In the genomic region with DNA sequence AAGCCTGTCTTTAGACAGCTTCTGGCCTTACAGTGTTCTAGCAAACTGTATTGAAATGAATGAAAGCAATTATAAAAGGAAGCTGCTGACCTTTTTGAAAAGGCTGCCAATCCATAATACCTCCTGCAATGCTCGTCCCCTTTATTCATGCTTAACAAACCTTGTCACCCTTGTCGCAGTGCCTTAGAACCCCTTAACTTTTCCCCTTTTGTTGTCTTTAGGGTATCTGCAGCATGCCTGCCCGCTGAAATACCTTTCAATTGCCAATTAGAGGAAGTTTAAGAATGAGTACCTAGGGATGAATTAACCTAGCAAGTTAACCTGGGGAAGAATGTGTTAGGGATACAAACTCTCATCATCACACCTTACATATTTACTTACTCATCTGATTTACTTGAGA, we compare ENCODE assay signal across 22 cellular contexts.
DNase-seq lines count a peak whose midpoint lies in the region; ATAC-seq and TF ChIP-seq lines count a peak whose summit lies in the region.
"Had no signal": no experiment of that assay in that cellular context is flagged by ENCODE, and none has a peak within 500 bp of the region (broad histone marks: within the 10 kb centered on the region; RNA-seq: fewer than 3 reads in every experiment).

No MANE protein-coding gene starts in this region.

- WGBS in mesendoderm (ENCODE audit: extremely low coverage, insufficient coverage, low lambda C conversion rate): no CpG with 5 or more reads among the region's 3 CpGs

- no peaks in the 10 kb centered on the region for H3K4me1 Mint-ChIP-seq in CD14-positive monocyte
- H3K4me1 Mint-ChIP-seq in CD8-positive, alpha-beta T cell (ENCODE audit: low read depth): no peaks in the 10 kb centered on the region
- H3K4me1 Mint-ChIP-seq: B cell; CD4-positive, CD25-positive, alpha-beta regulatory T cell had no signal

- H3K4ac ChIP-seq in mesendoderm (ENCODE audit: low read depth, low read length): no peak overlapping the region

- no peak overlapping the region for H3K27ac ChIP-seq in OCI-LY3 (ENCODE audit: low read length)
- no peak overlapping the region for H3K27ac ChIP-seq in mesendoderm (ENCODE audit: low read depth, low read length)
- no peak overlapping the region for H3K27ac ChIP-seq in CD8-positive, alpha-beta T cell (ENCODE audit: low read depth, low read length)

- no peak overlapping the region for H2BK15ac ChIP-seq in mesendoderm (replicated peaks; ENCODE audit: low read depth)

- no peak for ATAC-seq in CD8-positive, alpha-beta T cell
- ATAC-seq: HepG2, K562, Panc1 had no signal

- H3K4me3 Mint-ChIP-seq in CD14-positive monocyte: no peak overlapping the region
- no peak overlapping the region for H3K4me3 Mint-ChIP-seq in CD8-positive, alpha-beta T cell
- H3K4me3 Mint-ChIP-seq: B cell; CD4-positive, CD25-positive, alpha-beta regulatory T cell had no signal

- POLR2A ChIA-PET in CD8-positive, alpha-beta T cell (lab: Charles Lee): no interaction called here

- no peak overlapping the region for H2AFZ ChIP-seq in OCI-LY3 (ENCODE audit: low read depth, low read length)

- H2BK120ac ChIP-seq in mesendoderm (ENCODE audit: low read depth, low read length): no peak overlapping the region

- 0 out of 2 replicates have a peak overlapping the region, but pooled peaks have one; percentile 18 for H3K4me2 ChIP-seq in OCI-LY3 (ENCODE audit: low read length)
- H3K4me2 ChIP-seq in mesendoderm (ENCODE audit: low read length): no peak overlapping the region
- H3K4me2 ChIP-seq: SK-N-SH had no signal

- no peaks in the 10 kb centered on the region for H3K79me1 ChIP-seq in mesendoderm (ENCODE audit: low read length)

- DNase-seq in NCI-H748 (lab: John Stamatoyannopoulos, UW; ENCODE audit: unreplicated experiment) (peak; percentile 3), NCI-H748 treated with DMSO at 0.1 percent for 48 hours (lab: John Stamatoyannopoulos, UW) (no peak), NAMALWA (ENCODE audit: low spot score) (peak; percentile 8), mesendoderm (no peak), cerebellum (ENCODE audit: low spot score) (no peak), CD14-positive monocyte (ENCODE audit: low spot score) (no peak)
- DNase-seq in CD8-positive, alpha-beta T cell: no peak
- DNase-seq: CD4-positive, CD25-positive, alpha-beta regulatory T cell; COR-L47; DMS79; MM.1S; NCI-H2029 treated with DMSO at 0.1 percent for 48 hours; NCI-H2171 treated with DMSO at 0.1 percent for 48 hours; NCI-H510A; NCI-H82; SIG-M5; SK-N-SH had no signal

- H3K56ac ChIP-seq in mesendoderm (ENCODE audit: low read length): no peak overlapping the region

- H3K79me2 ChIP-seq in OCI-LY3 (ENCODE audit: low read length): no peaks in the 10 kb centered on the region
- no peaks in the 10 kb centered on the region for H3K79me2 ChIP-seq in mesendoderm (ENCODE audit: control insufficient read depth, insufficient read depth, low read length)

- H3K4me1 ChIP-seq in OCI-LY3 (ENCODE audit: low read length) (0 out of 2 replicates have a peak, but pooled peaks cover 6% of the 10 kb centered on the region), mesendoderm (ENCODE audit: control insufficient read depth, low read depth, low read length) (no peaks in the 10 kb centered on the region)
- no peaks in the 10 kb centered on the region for H3K4me1 ChIP-seq in CD8-positive, alpha-beta T cell (ENCODE audit: insufficient read depth, low read length)

- H4K5ac ChIP-seq in mesendoderm (ENCODE audit: low read length): no peak overlapping the region

- H3K9ac ChIP-seq in OCI-LY3 (ENCODE audit: low read length) (no peak overlapping the region), mesendoderm (ENCODE audit: low read length) (no peak overlapping the region)
- H3K9ac ChIP-seq: SK-N-SH had no signal

- H2AK5ac ChIP-seq in mesendoderm (ENCODE audit: low read length): no peak overlapping the region

- no peaks in the 10 kb centered on the region for H3K36me3 ChIP-seq in OCI-LY3 (replicated peaks; ENCODE audit: low read depth, low read length)
- no peaks in the 10 kb centered on the region for H3K36me3 ChIP-seq in mesendoderm (ENCODE audit: control insufficient read depth, insufficient read depth, low read length)
- H3K36me3 ChIP-seq in CD8-positive, alpha-beta T cell (ENCODE audit: insufficient read depth, low read length): no peaks in the 10 kb centered on the region

- no peak overlapping the region for H3K18ac ChIP-seq in mesendoderm (ENCODE audit: low read length)

- H3K9me3 Mint-ChIP-seq in CD14-positive monocyte: peaks cover 0 to 7% (median 1%) of the 10 kb centered on the region in 7 donors
- peaks cover 7% of the 10 kb centered on the region for H3K9me3 Mint-ChIP-seq in CD8-positive, alpha-beta T cell

- no peak overlapping the region for H3K23ac ChIP-seq in mesendoderm (ENCODE audit: low read length)

- H3K27ac Mint-ChIP-seq in CD14-positive monocyte: no peak overlapping the region
- no peak overlapping the region for H3K27ac Mint-ChIP-seq in CD8-positive, alpha-beta T cell
- H3K27ac Mint-ChIP-seq: B cell; CD4-positive, CD25-positive, alpha-beta regulatory T cell had no signal

- no peaks in the 10 kb centered on the region for H3K27me3 Mint-ChIP-seq in CD14-positive monocyte (ENCODE audit: low read depth in 3 of 3)
- no peaks in the 10 kb centered on the region for H3K27me3 Mint-ChIP-seq in CD8-positive, alpha-beta T cell (ENCODE audit: low read depth)
- H3K27me3 Mint-ChIP-seq: B cell; CD4-positive, CD25-positive, alpha-beta regulatory T cell had no signal

- intact Hi-C loops in CD14-positive monocyte (cut with micrococcal nuclease): no loop called here
- intact Hi-C loops in CD8-positive, alpha-beta T cell (cut with DNase I, micrococcal nuclease): no loop called here

- H3K27me3 ChIP-seq in OCI-LY3 (ENCODE audit: low read depth, low read length) (no peaks in the 10 kb centered on the region), mesendoderm (ENCODE audit: insufficient read depth, low read length, poor library complexity) (no peaks in the 10 kb centered on the region)
- no peaks in the 10 kb centered on the region for H3K27me3 ChIP-seq in CD8-positive, alpha-beta T cell (ENCODE audit: insufficient read depth, low read length)

- H3K36me3 Mint-ChIP-seq in CD14-positive monocyte: no peaks in the 10 kb centered on the region
- H3K36me3 Mint-ChIP-seq in CD8-positive, alpha-beta T cell: no peaks in the 10 kb centered on the region
- H3K36me3 Mint-ChIP-seq: CD4-positive, CD25-positive, alpha-beta regulatory T cell had no signal

- CTCF ChIA-PET in CD8-positive, alpha-beta T cell (lab: Charles Lee): no interaction called here

- no peaks in the 10 kb centered on the region for H4K20me1 ChIP-seq in OCI-LY3 (ENCODE audit: insufficient read depth, low read length)

- H4K8ac ChIP-seq in mesendoderm (ENCODE audit: low read depth, low read length): peak overlapping the region; percentile 56

- H3K4me3 ChIP-seq in OCI-LY3 (ENCODE audit: low read length): no peak overlapping the region
- H3K4me3 ChIP-seq in mesendoderm (ENCODE audit: low read length): no peak overlapping the region
- no peak overlapping the region for H3K4me3 ChIP-seq in CD8-positive, alpha-beta T cell (ENCODE audit: low read depth, low read length)
- H3K4me3 ChIP-seq: K562 had no signal

- no peak overlapping the region for H2BK5ac ChIP-seq in mesendoderm (ENCODE audit: low read length)

- H3K9me3 ChIP-seq in OCI-LY3 (ENCODE audit: insufficient read depth, low read length): no peaks in the 10 kb centered on the region
- H3K9me3 ChIP-seq in CD8-positive, alpha-beta T cell (ENCODE audit: low read length): peaks cover 5% of the 10 kb centered on the region
- H3K9me3 ChIP-seq: SK-N-SH had no signal

- TF ChIP-seq CTCF in OCI-LY3 (IDR thresholded peaks at IDR 0.05; ENCODE audit: low read depth, low read length): no peak
- TF ChIP-seq CTCF in CD14-positive monocyte (IDR thresholded peaks at IDR 0.05): no peak
- no peak for TF ChIP-seq CTCF in CD8-positive, alpha-beta T cell (IDR thresholded peaks at IDR 0.05)

Comparison
In these comparisons a context has a peak if more than half of its experiments do, and no peak if none do; other contexts are left out.
1. DNase-seq: peak in NCI-H748 (single experiment) and NAMALWA (single experiment); none in NCI-H748 treated with DMSO at 0.1 percent for 48 hours (single experiment), mesendoderm (single experiment), cerebellum (single experiment), CD14-positive monocyte (single experiment) and CD8-positive, alpha-beta T cell (0 of 7).